Comparison of ENCODE assay signal across 16 cellular contexts in the genomic region with DNA sequence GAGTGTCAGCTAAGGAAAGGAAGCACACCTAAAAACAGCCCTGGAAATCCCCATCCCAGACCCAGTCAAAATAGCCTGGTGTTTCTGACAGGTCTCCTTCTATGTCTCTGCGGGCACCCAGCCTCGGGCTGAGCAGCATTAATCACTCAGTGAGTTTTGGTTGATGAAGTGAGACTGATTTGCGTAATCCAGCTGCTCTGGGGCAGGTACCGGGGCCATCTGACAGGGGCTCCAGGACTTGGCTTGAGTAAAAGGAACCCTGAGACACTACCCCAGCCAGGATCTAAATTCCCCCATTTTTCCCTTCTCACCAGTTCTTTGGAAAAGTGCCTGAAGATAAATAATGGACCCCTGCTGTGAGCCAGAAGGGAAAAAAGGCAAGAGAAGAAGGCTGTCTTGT. TPM values are rescaled to one million over a fixed set of nuclear protein-coding genes. Genes with fewer than 3 reads are reported as not detected.
DNase-seq lines count a peak whose midpoint lies in the region; ATAC-seq and TF ChIP-seq lines count a peak whose summit lies in the region.
"Had no signal": no experiment of that assay in that cellular context is flagged by ENCODE, and none has a peak within 500 bp of the region (broad histone marks: within the 10 kb centered on the region; RNA-seq: fewer than 3 reads in every experiment).

No MANE protein-coding gene starts in this region.

- intact Hi-C loops in heart left ventricle (cut with DNase I), result no loop called here

- H3K27me3 ChIP-seq in HUES48 (ENCODE audit: control insufficient read depth, insufficient read depth, low read length) (no peaks in the 10 kb centered on the region), heart left ventricle (no peaks in the 10 kb centered on the region), neural progenitor cell (no peaks in the 10 kb centered on the region)
- H3K27me3 ChIP-seq: BLaER1 had no signal

- H3K4me3 Mint-ChIP-seq in WTC11 (no peak overlapping the region), neural progenitor cell (no peak overlapping the region)
- H3K4me3 Mint-ChIP-seq: activated T-cell treated with anti-CD3 and anti-CD28 coated beads, Interleukin-2, amount 50 U/mL, for 24 hours; HFFc6; T-helper 1 cell treated with Interleukin-12 subunit alpha and Interleukin-12 subunit beta and Interleukin-4 antibody, amounts not matched to agents 30 μg/mL and 1 μg/mL, for 36 hours had no signal

- H3K36me3 Mint-ChIP-seq in WTC11 (no peaks in the 10 kb centered on the region), neural progenitor cell (no peaks in the 10 kb centered on the region)

- H4K20me1 ChIP-seq in neural progenitor cell (ENCODE audit: low read depth), result no peaks in the 10 kb centered on the region
- H4K20me1 ChIP-seq: BLaER1 had no signal

- TF ChIP-seq POLR2A in heart left ventricle (IDR thresholded peaks at IDR 0.05), result no peak

- CTCF ChIA-PET in WTC11 (lab: Charles Lee) (interaction anchor here (0.7 kb wide), 1 partner anchor 45 kb away, joined by 3 read pairs; no protein-coding TSS in a partner anchor), RWPE1 (lab: Yijun Ruan, JAX) (interaction anchor here (0.7 to 1.2 kb wide), 2 partner anchors 24 to 79 kb away, joined by 4 to 5 read pairs; no protein-coding TSS in a partner anchor)

- H3K27me3 Mint-ChIP-seq in WTC11 (ENCODE audit: low read depth) (no peaks in the 10 kb centered on the region), neural progenitor cell (ENCODE audit: insufficient read depth, low read depth) (no peaks in the 10 kb centered on the region)

- H3F3A ChIP-seq in neural progenitor cell (ENCODE audit: low read depth), result no peaks in the 10 kb centered on the region

- peak; percentile 36 for ATAC-seq in WTC11
- peak; percentile 41 to 79 (median 69) for ATAC-seq in heart left ventricle
- ATAC-seq in GM19324 (IDR thresholded peaks at IDR 0.05; ENCODE audit: low FRiP score, unreplicated experiment), result no peak

- H2AFZ ChIP-seq in neural progenitor cell (replicated peaks), result no peak overlapping the region

- H3K27ac Mint-ChIP-seq in WTC11 (no peak overlapping the region), neural progenitor cell (no peak overlapping the region)
- H3K27ac Mint-ChIP-seq: activated T-cell treated with anti-CD3 and anti-CD28 coated beads, Interleukin-2, amount 50 U/mL, for 24 hours; HFFc6; T-helper 1 cell treated with Interleukin-12 subunit alpha and Interleukin-12 subunit beta and Interleukin-4 antibody, amounts not matched to agents 30 μg/mL and 1 μg/mL, for 36 hours had no signal

- H3K4me1 ChIP-seq in HUES48 (ENCODE audit: control insufficient read depth, insufficient read depth, low read length) (peaks cover 11% of the 10 kb centered on the region), heart left ventricle (peaks cover 0 to 25% (median 5%) of the 10 kb centered on the region in 12 donors), neural progenitor cell (peaks cover 9% of the 10 kb centered on the region)
- H3K4me1 ChIP-seq: BLaER1 had no signal

- H3K4me2 ChIP-seq in neural progenitor cell, result peak overlapping the region; percentile 41
- H3K4me2 ChIP-seq: BLaER1 had no signal

- no peaks in the 10 kb centered on the region for H3K36me3 ChIP-seq in HUES48 (ENCODE audit: control insufficient read depth, insufficient read depth, low read length)
- H3K36me3 ChIP-seq in heart left ventricle, result no peaks in the 10 kb centered on the region
- no peaks in the 10 kb centered on the region for H3K36me3 ChIP-seq in neural progenitor cell
- H3K36me3 ChIP-seq: BLaER1 had no signal

- WGBS in heart left ventricle, 4 donors, result 30 to 46% (median 43%) methylated on average over 4 of the region's 4 CpGs

- H3K4me3 ChIP-seq in HUES48 (ENCODE audit: low read depth, low read length), result no peak overlapping the region
- peak overlapping the region in 1 of 12 donors; percentile 26 for H3K4me3 ChIP-seq in heart left ventricle
- no peak overlapping the region for H3K4me3 ChIP-seq in neural progenitor cell
- H3K4me3 ChIP-seq: BLaER1 had no signal

- TF ChIP-seq CTCF in WTC11 (IDR thresholded peaks at IDR 0.05), result no peak
- no peak for TF ChIP-seq CTCF in heart left ventricle (IDR thresholded peaks at IDR 0.05)
- no peak for TF ChIP-seq CTCF in neural progenitor cell (IDR thresholded peaks at IDR 0.05)
- no peak for TF ChIP-seq CTCF in RWPE1 (conservative IDR thresholded peaks at IDR 0.05; ENCODE audit: low read depth)

- H3K9me3 Mint-ChIP-seq in WTC11 (no peaks in the 10 kb centered on the region), neural progenitor cell (no peaks in the 10 kb centered on the region)
- H3K9me3 Mint-ChIP-seq: activated T-cell treated with anti-CD3 and anti-CD28 coated beads, Interleukin-2, amount 50 U/mL, for 24 hours; HFFc6; T-helper 1 cell treated with Interleukin-12 subunit alpha and Interleukin-12 subunit beta and Interleukin-4 antibody, amounts not matched to agents 30 μg/mL and 1 μg/mL, for 36 hours had no signal

- H3K79me2 ChIP-seq in neural progenitor cell (ENCODE audit: low read depth), result no peaks in the 10 kb centered on the region

- no peak for DNase-seq in WTC11 (ENCODE audit: low spot score)
- DNase-seq in heart left ventricle, result peak in 4 of 5 donors; percentile 14 to 47 (median 31)
- DNase-seq in neural progenitor cell (ENCODE audit: low spot score), result peak; percentile 41
- DNase-seq in stimulated activated CD4-positive, alpha-beta T cell treated with anti-CD3 and anti-CD28 coated beads, Interleukin-2, amount 100 ng/mL, for 24 hours, result no peak
- DNase-seq in activated CD4-positive, alpha-beta T cell treated with anti-CD3 and anti-CD28 coated beads, Interleukin-2, amount 50 U/mL, for 48 hours, result no peak
- no peak for DNase-seq in RWPE1 (ENCODE audit: low spot score)
- DNase-seq: activated CD4-positive, alpha-beta T cell treated with anti-CD3 and anti-CD28 coated beads for 4 hours; activated T-cell treated with anti-CD3 and anti-CD28 coated beads, Interleukin-2, amount 50 U/mL, for 24 hours; dermis blood vessel endothelial cell; HFFc6; NCI-H2171 had no signal

- H3K9me3 ChIP-seq in HUES48 (ENCODE audit: control insufficient read depth, insufficient read depth, low read length), result no peaks in the 10 kb centered on the region
- no peaks in the 10 kb centered on the region for H3K9me3 ChIP-seq in heart left ventricle
- no peaks in the 10 kb centered on the region for H3K9me3 ChIP-seq in neural progenitor cell (ENCODE audit: low read depth)
- H3K9me3 ChIP-seq: BLaER1 had no signal

- peaks cover 21% of the 10 kb centered on the region for H3K4me1 Mint-ChIP-seq in WTC11
- H3K4me1 Mint-ChIP-seq in neural progenitor cell, result peaks cover 12% of the 10 kb centered on the region

- H3K27ac ChIP-seq in HUES48 (ENCODE audit: low read depth, low read length) (peak overlapping the region; percentile 53), heart left ventricle (peak overlapping the region in 11 of 12 donors; percentile 26 to 71 (median 64)), neural progenitor cell (no peak overlapping the region), RWPE1 (no peak overlapping the region)
- H3K27ac ChIP-seq: BLaER1 had no signal

- H3K9ac ChIP-seq in HUES48 (ENCODE audit: low read depth, low read length) (no peak overlapping the region), neural progenitor cell (no peak overlapping the region)
- H3K9ac ChIP-seq: BLaER1 had no signal

- POLR2A ChIA-PET in WTC11 (lab: Charles Lee) (no interaction called here), RWPE1 (lab: Yijun Ruan, JAX; ENCODE audit: low non-redundant PET) (no interaction called here)

TF ChIP-seq in WTC11, 78 proteins besides CTCF, POLR2A, EP300 and RAD21:
- TF ChIP-seq ESRRA (CRISPR knock-in tag; IDR thresholded peaks at IDR 0.05; ENCODE audit: borderline replicate concordance) (no peak), USF2 (CRISPR knock-in tag; IDR thresholded peaks at IDR 0.05) (no peak), HMGA2 (CRISPR knock-in tag; IDR thresholded peaks at IDR 0.05) (no peak), ARID4B (CRISPR knock-in tag; IDR thresholded peaks at IDR 0.05; ENCODE audit: borderline replicate concordance) (no peak), IRF2 (CRISPR knock-in tag; IDR thresholded peaks at IDR 0.05; ENCODE audit: borderline replicate concordance, low read depth) (no peak)

RNA-seq across cellular contexts. Expression of gene SLC28A3, which starts 0.6 kb away (rescaled TPM):
- total RNA-seq in WTC11 (2021) (0.05 TPM in 2 of 3 replicates, not detected in the other), heart left ventricle (1 to 10 TPM in 1 of 9 donors, under 1 TPM in 7, not detected in 1; 0.10 to 5.7 (median 0.22) TPM), neural progenitor cell (ENCODE audit: low replicate concordance) (0.06 TPM in 1 of 2 replicates, not detected in the other)
- polyA plus RNA-seq in heart left ventricle, result under 1 TPM; 0.04 TPM
- total RNA-seq: dermis blood vessel endothelial cell, pulmonary artery endothelial cell had no signal

Comparison
In these comparisons a context has a peak if more than half of its experiments do, and no peak if none do; other contexts are left out.
1. H3K27ac ChIP-seq: peak in HUES48 (single experiment) and heart left ventricle (11 of 12); none in neural progenitor cell (single experiment) and RWPE1 (single experiment).
2. DNase-seq: peak in heart left ventricle (4 of 5) and neural progenitor cell (single experiment); none in WTC11 (single experiment), stimulated activated CD4-positive, alpha-beta T cell treated with anti-CD3 and anti-CD28 coated beads, Interleukin-2, amount 100 ng/mL, for 24 hours (0 of 2), activated CD4-positive, alpha-beta T cell treated with anti-CD3 and anti-CD28 coated beads, Interleukin-2, amount 50 U/mL, for 48 hours (0 of 2) and RWPE1 (single experiment).